30 cellular contexts compared by ENCODE assay signal in genomic region chr9:135016876-135017275, GRCh38.
"Had no signal": no experiment of that assay in that cellular context is flagged by ENCODE, and none has a peak within 500 bp of the region (broad histone marks: within the 10 kb centered on the region; RNA-seq: fewer than 3 reads in every experiment).

No MANE protein-coding gene starts in this region.

- H3K4me3 ChIP-seq: ascending aorta, breast epithelium, cardiac muscle cell, esophagus muscularis mucosa, gastrocnemius medialis had no signal

- H3K27ac ChIP-seq: ascending aorta, breast epithelium, cardiac muscle cell, esophagus muscularis mucosa, foreskin keratinocyte, gastrocnemius medialis, WERI-Rb-1 had no signal

- H3K36me3 ChIP-seq: ascending aorta, breast epithelium, cardiac muscle cell, esophagus muscularis mucosa, gastrocnemius medialis, WERI-Rb-1 had no signal

- H3K27me3 ChIP-seq: ascending aorta, breast epithelium, foreskin keratinocyte had no signal

- DNase-seq: activated B cell treated with CpG ODN at 0.5 μM for 24 hours; activated CD4-positive, alpha-beta T cell treated with anti-CD3 and anti-CD28 coated beads for 48 hours; activated CD4-positive, alpha-beta T cell treated with anti-CD3 and anti-CD28 coated beads, Interleukin-2, amount 50 U/mL, for 1 hour; activated CD4-positive, alpha-beta T cell treated with anti-CD3 and anti-CD28 coated beads, Interleukin-2, amount 50 U/mL, for 48 hours; activated CD8-positive, alpha-beta memory T cell treated with anti-CD3 and anti-CD28 coated beads for 24 hours; activated CD8-positive, alpha-beta T cell treated with anti-CD3 and anti-CD28 coated beads for 36 hours; activated gamma-delta T cell; activated naive CD4-positive, alpha-beta T cell; activated naive CD4-positive, alpha-beta T cell treated with anti-CD3 and anti-CD28 coated beads, Interleukin-2, amount 10 ng/mL, durations not matched to agents 7 days and 5 days; activated naive CD8-positive, alpha-beta T cell treated with anti-CD3 and anti-CD28 coated beads, Interleukin-2, amount 10 ng/mL, durations not matched to agents 7 days and 5 days; activated T-cell treated with anti-CD3 and anti-CD28 coated beads, Interleukin-2, amount 50 U/mL, for 4 hours; cortex of kidney; dermis blood vessel endothelial cell; effector CD4-positive, alpha-beta T cell; effector memory CD8-positive, alpha-beta T cell; erythroblast; gastrocnemius medialis; glutamatergic neuron; T-helper 1 cell; T-helper 17 cell; T1000; WERI-Rb-1 had no signal

- H3K9me3 ChIP-seq: ascending aorta, breast epithelium, esophagus muscularis mucosa, gastrocnemius medialis had no signal

- H3K4me1 ChIP-seq: ascending aorta, breast epithelium, esophagus muscularis mucosa, foreskin keratinocyte, gastrocnemius medialis had no signal

- ATAC-seq: activated CD4-positive, CD25-positive, alpha-beta regulatory T cell treated with anti-CD3 and anti-CD28 coated beads, Interleukin-2, amount 50 U/mL, for 24 hours; activated CD8-positive, alpha-beta T cell treated with anti-CD3 and anti-CD28 coated beads for 36 hours; activated naive CD4-positive, alpha-beta T cell treated with anti-CD3 and anti-CD28 coated beads, Interleukin-2, amount 50 U/mL, for 72 hours; activated T-cell treated with anti-CD3 and anti-CD28 coated beads, Interleukin-2, amount 50 U/mL, for 4 hours; activated T-helper 17 cell treated with anti-CD3 and anti-CD28 coated beads, Interleukin-2, amount 50 U/mL, for 72 hours; effector memory CD8-positive, alpha-beta T cell; foreskin keratinocyte; gastrocnemius medialis; T-helper 17 cell had no signal
